Comparison of ENCODE assay signal across 8 cellular contexts in the genomic region with DNA sequence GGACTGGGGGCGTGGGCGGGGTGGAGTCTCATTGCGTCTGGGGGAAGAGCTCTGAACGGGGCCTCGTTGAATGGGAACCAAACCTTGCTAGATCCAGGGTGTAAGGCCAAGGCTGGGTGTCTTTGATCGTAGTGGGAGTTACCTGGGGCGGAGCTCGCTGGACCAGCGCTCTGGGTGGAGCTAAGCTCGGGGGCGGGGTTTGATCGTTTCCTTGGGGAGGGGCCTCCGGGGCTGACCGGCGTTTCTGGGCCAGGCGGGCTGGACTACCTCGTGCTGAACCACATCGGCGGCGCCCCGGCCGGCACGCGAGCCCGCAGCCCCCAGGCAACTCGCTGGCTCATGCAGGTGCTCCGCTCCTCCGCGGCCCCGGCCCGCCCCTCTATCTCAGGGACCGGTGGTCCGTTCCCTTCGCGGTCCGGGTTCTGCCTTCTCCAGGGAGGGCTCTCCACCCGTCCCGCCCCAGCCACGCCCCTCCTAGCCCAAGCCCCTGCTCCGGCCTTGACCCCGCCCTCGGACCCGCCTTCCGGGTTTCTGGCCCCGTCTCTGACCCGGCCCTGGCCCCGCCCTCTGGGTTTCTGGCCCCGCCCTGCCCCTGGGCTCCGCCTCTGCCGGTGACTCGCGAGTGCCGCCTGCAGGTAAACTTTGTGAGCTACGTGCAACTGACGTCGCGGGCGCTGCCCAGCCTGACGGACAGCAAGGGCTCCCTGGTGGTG. TPM values are rescaled to one million over a fixed set of nuclear protein-coding genes. Genes with fewer than 3 reads are reported as not detected.
DNase-seq lines count a peak whose midpoint lies in the region; ATAC-seq and TF ChIP-seq lines count a peak whose summit lies in the region.

No MANE protein-coding gene starts in this region.

- ATAC-seq in GM23338, result peak; percentile 67

- H3K79me2 ChIP-seq in DOHH2 (ENCODE audit: control insufficient read depth, low read length), result peaks cover 18% of the 10 kb centered on the region
- peaks cover 17% of the 10 kb centered on the region for H3K79me2 ChIP-seq in GM23338 (replicated peaks; ENCODE audit: insufficient read depth)

- H2AFZ ChIP-seq in GM23338, result no peak overlapping the region; the same call in 1 of the 2 replicates

- TF ChIP-seq EP300 in suprapubic skin (IDR thresholded peaks at IDR 0.05), result no peak

- H3F3A ChIP-seq in DOHH2 (ENCODE audit: control insufficient read depth, insufficient read depth) (peaks cover 5% of the 10 kb centered on the region), GM23338 (replicated peaks; ENCODE audit: low read depth) (peaks cover 9% of the 10 kb centered on the region)

- peak overlapping the region; percentile 76 for H3K4me3 Mint-ChIP-seq in GM23338
- H3K4me3 Mint-ChIP-seq in activated naive CD4-positive, alpha-beta T cell treated with anti-CD3 and anti-CD28 coated beads for 36 hours, result peak overlapping the region; percentile 76

- peak; percentile 83 for TF ChIP-seq CTCF in DOHH2 (IDR thresholded peaks at IDR 0.05; ENCODE audit: low read depth, low read length, poor library complexity, severe bottlenecking)
- TF ChIP-seq CTCF in GM23338 (conservative IDR thresholded peaks at IDR 0.05; ENCODE audit: low read depth in 2 of 2), result peak; percentile 67 to 88
- TF ChIP-seq CTCF in LNCaP clone FGC (IDR thresholded peaks at IDR 0.05; ENCODE audit: control insufficient read depth, extremely low read depth, insufficient read depth), result peak; percentile 92
- TF ChIP-seq CTCF in suprapubic skin (IDR thresholded peaks at IDR 0.05), result peak; percentile 62 to 93

- H4K20me1 ChIP-seq in DOHH2 (ENCODE audit: control insufficient read depth, insufficient read depth, low read depth, low read length) (peaks cover 1% of the 10 kb centered on the region), GM23338 (replicated peaks; ENCODE audit: insufficient read depth) (0 out of 2 replicates have a peak, but pooled peaks cover 4% of the 10 kb centered on the region)

- peak overlapping the region; percentile 86 for H3K4me2 ChIP-seq in DOHH2 (ENCODE audit: low read length)
- H3K4me2 ChIP-seq in GM23338, result peak overlapping the region; percentile 82

- H3K27me3 ChIP-seq in DOHH2 (ENCODE audit: control insufficient read depth, low read length) (no peaks in the 10 kb centered on the region), GM23338 (ENCODE audit: insufficient read depth) (no peaks in the 10 kb centered on the region), SJCRH30 (no peaks in the 10 kb centered on the region), suprapubic skin (no peaks in the 10 kb centered on the region)

- intact Hi-C loops in activated naive CD4-positive, alpha-beta T cell treated with anti-CD3 and anti-CD28 coated beads for 36 hours (cut with micrococcal nuclease), result loop anchor here (1.0 to 5.0 kb wide), 2 partner anchors 64 to 1215 kb away; a partner anchor contains a TSS

- peak overlapping the region; percentile 43 for H3K27ac Mint-ChIP-seq in GM23338
- H3K27ac Mint-ChIP-seq in activated naive CD4-positive, alpha-beta T cell treated with anti-CD3 and anti-CD28 coated beads for 36 hours, result peak overlapping the region; percentile 51

- H3K4me1 ChIP-seq in DOHH2 (ENCODE audit: control insufficient read depth, low read length), result peaks cover 18% of the 10 kb centered on the region
- peaks cover 2% of the 10 kb centered on the region; the same call in 1 of the 2 replicates for H3K4me1 ChIP-seq in GM23338 (ENCODE audit: insufficient read depth)
- no peaks in the 10 kb centered on the region; the same call in 1 of the 2 replicates for H3K4me1 ChIP-seq in SJCRH30
- H3K4me1 ChIP-seq in suprapubic skin, result peaks cover 38% of the 10 kb centered on the region

- CTCF ChIA-PET in activated naive CD4-positive, alpha-beta T cell treated with anti-CD3 and anti-CD28 coated beads for 36 hours (lab: Charles Lee), result interaction anchor here (0.5 to 2.1 kb wide), 14 partner anchors 16 to 1094 kb away, joined by 3 to 9 read pairs (median 3); a partner anchor contains a TSS

- H3K9me2 ChIP-seq in DOHH2 (replicated peaks; ENCODE audit: control insufficient read depth, low read length), result no peaks in the 10 kb centered on the region
- H3K9me2 ChIP-seq in GM23338 (ENCODE audit: insufficient read depth), result peaks cover 3% of the 10 kb centered on the region

- H3K9me3 ChIP-seq in DOHH2 (ENCODE audit: control insufficient read depth, insufficient read depth, low read length), result no peaks in the 10 kb centered on the region
- no peaks in the 10 kb centered on the region for H3K9me3 ChIP-seq in SJCRH30 (replicated peaks)
- H3K9me3 ChIP-seq in suprapubic skin, result no peaks in the 10 kb centered on the region

- H3K27ac ChIP-seq in DOHH2 (ENCODE audit: low read depth, low read length) (peak overlapping the region; percentile 40), GM23338 (ENCODE audit: low read depth) (no peak overlapping the region), SJCRH30 (peak overlapping the region; percentile 28), suprapubic skin (peak overlapping the region; percentile 79)

- H3K4me1 Mint-ChIP-seq in GM23338, result peaks cover 5% of the 10 kb centered on the region
- H3K4me1 Mint-ChIP-seq in activated naive CD4-positive, alpha-beta T cell treated with anti-CD3 and anti-CD28 coated beads for 36 hours (ENCODE audit: low read depth), result peaks cover 16% of the 10 kb centered on the region

- H3K4me3 ChIP-seq in DOHH2 (ENCODE audit: low read length), result peak overlapping the region; percentile 82
- H3K4me3 ChIP-seq in GM23338, result peak overlapping the region; percentile 76
- peak overlapping the region; percentile 55 for H3K4me3 ChIP-seq in LNCaP clone FGC (ENCODE audit: low read depth, low read length)
- peak overlapping the region; percentile 71 for H3K4me3 ChIP-seq in SJCRH30
- H3K4me3 ChIP-seq in suprapubic skin, result peak overlapping the region; percentile 61

- TF ChIP-seq POLR2A in suprapubic skin (IDR thresholded peaks at IDR 0.05), result no peak

- peaks cover 8% of the 10 kb centered on the region; the same call in 1 of the 3 replicates for H3K9me3 Mint-ChIP-seq in GM23338
- no peaks in the 10 kb centered on the region for H3K9me3 Mint-ChIP-seq in activated naive CD4-positive, alpha-beta T cell treated with anti-CD3 and anti-CD28 coated beads for 36 hours

- peaks cover 16% of the 10 kb centered on the region for H3K36me3 ChIP-seq in DOHH2 (ENCODE audit: control insufficient read depth, low read length)
- no peaks in the 10 kb centered on the region for H3K36me3 ChIP-seq in GM23338 (ENCODE audit: insufficient read depth)
- H3K36me3 ChIP-seq in SJCRH30, result peaks cover 15% of the 10 kb centered on the region
- H3K36me3 ChIP-seq in suprapubic skin, result peaks cover 2% of the 10 kb centered on the region

- WGBS in suprapubic skin, result under 1% methylated on average over 28 of the region's 59 CpGs

- peaks cover 21% of the 10 kb centered on the region for H3K36me3 Mint-ChIP-seq in GM23338 (ENCODE audit: low read depth)
- H3K36me3 Mint-ChIP-seq in activated naive CD4-positive, alpha-beta T cell treated with anti-CD3 and anti-CD28 coated beads for 36 hours (ENCODE audit: low read depth), result peaks cover 18% of the 10 kb centered on the region

- DNase-seq in GM23338 (ENCODE audit: low spot score) (peak; percentile 98), LNCaP clone FGC (ENCODE audit: low read depth) (peak; percentile 96), SJCRH30 (peak; percentile 97 to 99), glomerular visceral epithelial cell (ENCODE audit: extremely low spot score) (peak; percentile 97), occipital lobe (lab: John Stamatoyannopoulos, UW) (peak; percentile 86), suprapubic skin (ENCODE audit: low spot score in 2 of 2) (peak; percentile 99)
- DNase-seq in activated naive CD4-positive, alpha-beta T cell treated with anti-CD3 and anti-CD28 coated beads for 36 hours, result peak; percentile 98

- H3K27me3 Mint-ChIP-seq in GM23338 (ENCODE audit: insufficient read depth, low read depth, poor library complexity), result peaks cover 34% of the 10 kb centered on the region
- no peaks in the 10 kb centered on the region for H3K27me3 Mint-ChIP-seq in activated naive CD4-positive, alpha-beta T cell treated with anti-CD3 and anti-CD28 coated beads for 36 hours (ENCODE audit: low read depth)

TF ChIP-seq in GM23338, 12 proteins besides CTCF, POLR2A, EP300 and RAD21 (continues in another document):
- TF ChIP-seq EZH2phosphoT487 (IDR thresholded peaks at IDR 0.05; ENCODE audit: unreplicated experiment) (no peak), JUNB (IDR thresholded peaks at IDR 0.05; ENCODE audit: unreplicated experiment) (no peak)

RNA-seq across cellular contexts. Expression of a gene that starts 3.3 kb away (rescaled TPM):
- total RNA-seq in GM23338 (2014; rRNA removed; shearing (Covaris generic)), result 575 and 895 TPM in 2 replicates
- 3,204 and 3,480 TPM in 2 replicates for polyA plus RNA-seq in GM23338 (2016; fragmentation: Nextera tagmentation; extraction: Ambion mirVana)
- 510 and 695 TPM in 2 replicates for total RNA-seq in SJCRH30 (2014; rRNA removed; shearing (Covaris generic))
- total RNA-seq in activated naive CD4-positive, alpha-beta T cell treated with anti-CD3 and anti-CD28 coated beads for 36 hours, result 1,000 to 10,000 TPM; 1,916 to 2,003 TPM
- total RNA-seq in occipital lobe, result 299 TPM
- total RNA-seq in suprapubic skin, result 100 to 1,000 TPM; 420 to 822 (median 688) TPM

RNA-seq across cellular contexts. Expression of a gene that starts 6.0 kb away (rescaled TPM):
- 12.9 and 14.6 TPM in 2 replicates for total RNA-seq in GM23338 (2014; rRNA removed; shearing (Covaris generic))
- polyA plus RNA-seq in GM23338 (2016; fragmentation: Nextera tagmentation; extraction: Ambion mirVana), result 17.8 and 18.4 TPM in 2 replicates
- 0.89 and 1.3 TPM in 2 replicates for total RNA-seq in SJCRH30 (2014; rRNA removed; shearing (Covaris generic))
- total RNA-seq in activated naive CD4-positive, alpha-beta T cell treated with anti-CD3 and anti-CD28 coated beads for 36 hours, result 1 to 10 TPM; 2.6 to 3.0 TPM
- total RNA-seq in occipital lobe (16.7 TPM), suprapubic skin (10 to 100 TPM; 11.6 to 19.0 (median 15.1) TPM)

RNA-seq across cellular contexts. Expression of a gene that starts 6.5 kb away (rescaled TPM):
- 9.1 and 15.5 TPM in 2 replicates for total RNA-seq in GM23338 (2014; rRNA removed; shearing (Covaris generic))
- polyA plus RNA-seq in GM23338 (2016; fragmentation: Nextera tagmentation; extraction: Ambion mirVana), result 54.6 and 63.8 TPM in 2 replicates
- total RNA-seq in SJCRH30 (2014; rRNA removed; shearing (Covaris generic)), result 33.0 and 45.6 TPM in 2 replicates
- 10 to 100 TPM; 43.3 to 44.8 TPM for total RNA-seq in activated naive CD4-positive, alpha-beta T cell treated with anti-CD3 and anti-CD28 coated beads for 36 hours
- total RNA-seq in occipital lobe, result 16.2 TPM
- 10 to 100 TPM; 37.2 to 67.1 (median 58.1) TPM for total RNA-seq in suprapubic skin

RNA-seq across cellular contexts. Expression of a gene that starts 33.1 kb away (rescaled TPM):
- total RNA-seq in GM23338 (2014; rRNA removed; shearing (Covaris generic)), result 123 and 137 TPM in 2 replicates
- polyA plus RNA-seq in GM23338 (2016; fragmentation: Nextera tagmentation; extraction: Ambion mirVana), result 64.5 and 68.6 TPM in 2 replicates
- total RNA-seq in SJCRH30 (2014; rRNA removed; shearing (Covaris generic)), result 53.5 and 54.0 TPM in 2 replicates
- total RNA-seq in activated naive CD4-positive, alpha-beta T cell treated with anti-CD3 and anti-CD28 coated beads for 36 hours, result 100 to 1,000 TPM; 223 to 229 TPM
- total RNA-seq in occipital lobe (39.6 TPM), suprapubic skin (10 to 100 TPM; 42.1 to 57.4 (median 47.7) TPM)

RNA-seq across cellular contexts. Expression of a gene that starts 33.6 kb away (rescaled TPM):
- total RNA-seq in GM23338 (2014; rRNA removed; shearing (Covaris generic)), result 0.17 TPM in 1 of 2 replicates, not detected in the other
- polyA plus RNA-seq in GM23338 (2016; fragmentation: Nextera tagmentation; extraction: Ambion mirVana), result 0.56 TPM in 1 of 2 replicates, not detected in the other
- total RNA-seq in SJCRH30 (2014; rRNA removed; shearing (Covaris generic)), result not detected in 2 replicates
- not detected for total RNA-seq in activated naive CD4-positive, alpha-beta T cell treated with anti-CD3 and anti-CD28 coated beads for 36 hours
- total RNA-seq in occipital lobe, result not detected
- under 1 TPM in 1 of 4 donors, not detected in 3; 0.24 TPM for total RNA-seq in suprapubic skin
